ENCODE assay signal across 30 cellular contexts in the genomic region with DNA sequence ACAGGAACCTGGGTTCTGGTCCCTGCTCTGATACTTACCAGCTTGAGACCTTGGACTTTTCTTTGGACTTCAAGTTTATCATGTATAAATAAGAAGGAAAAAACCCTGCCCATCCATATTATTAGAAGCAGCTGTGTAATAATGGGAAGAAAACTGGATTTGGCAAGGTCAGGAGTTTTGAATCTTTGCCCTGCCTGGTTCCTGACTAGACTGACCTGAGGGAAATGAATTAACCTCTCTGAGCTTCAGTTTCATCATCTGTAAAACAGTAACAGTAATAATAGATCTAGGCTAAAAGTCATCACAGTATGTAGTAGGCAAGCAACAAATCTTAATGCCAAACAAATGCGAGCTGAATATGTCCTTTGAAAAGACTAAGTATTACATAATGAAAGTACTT.
"Had no signal": no experiment of that assay in that cellular context is flagged by ENCODE, and none has a peak within 500 bp of the region (broad histone marks: within the 10 kb centered on the region; RNA-seq: fewer than 3 reads in every experiment).

No MANE protein-coding gene starts in this region.

- H3K36me3 Mint-ChIP-seq: activated CD4-positive, alpha-beta memory T cell treated with anti-CD3 and anti-CD28 coated beads for 36 hours; activated CD8-positive, alpha-beta memory T cell treated with anti-CD3 and anti-CD28 coated beads, Interleukin-2, amount 10 ng/mL, durations not matched to agents 7 days and 5 days; activated naive CD4-positive, alpha-beta T cell treated with anti-CD3 and anti-CD28 coated beads, Interleukin-2, amount 50 U/mL, for 24 hours; activated naive CD8-positive, alpha-beta T cell treated with anti-CD3 and anti-CD28 coated beads for 36 hours had no signal

- H3K4me3 Mint-ChIP-seq: activated B cell treated with CpG ODN at 0.5 μM for 24 hours; activated CD4-positive, alpha-beta memory T cell treated with anti-CD3 and anti-CD28 coated beads for 36 hours; activated CD4-positive, alpha-beta T cell treated with anti-CD3 and anti-CD28 coated beads for 36 hours; activated CD4-positive, alpha-beta T cell treated with anti-CD3 and anti-CD28 coated beads, Interleukin-2, amount 10 ng/mL, durations not matched to agents 24 days and 14 days; activated CD8-positive, alpha-beta memory T cell treated with anti-CD3 and anti-CD28 coated beads, Interleukin-2, amount 10 ng/mL, durations not matched to agents 7 days and 5 days; activated CD8-positive, alpha-beta T cell treated with anti-CD3 and anti-CD28 coated beads, Interleukin-2, amount 10 ng/mL, durations not matched to agents 7 days and 5 days; activated naive CD4-positive, alpha-beta T cell treated with anti-CD3 and anti-CD28 coated beads for 36 hours; activated naive CD4-positive, alpha-beta T cell treated with anti-CD3 and anti-CD28 coated beads, Interleukin-2, amount 50 U/mL, for 24 hours; activated naive CD8-positive, alpha-beta T cell treated with anti-CD3 and anti-CD28 coated beads for 36 hours; activated naive CD8-positive, alpha-beta T cell treated with anti-CD3 and anti-CD28 coated beads, Interleukin-2, amount 50 U/mL, for 24 hours; activated T-helper 1 cell treated with anti-CD3 and anti-CD28 coated beads, Interleukin-12 subunit alpha, Interleukin-12 subunit beta, Interleukin-2, Interleukin-4 antibody, amounts not matched to agents 30 ng/mL and 10 ng/mL and 1 ng/mL, durations not matched to agents 14 hours and 24 hours and 36 hours; T-helper 17 cell; T-helper 2 cell treated with Interferon-gamma antibody and Interleukin-4, amounts not matched to agents 5 μg/mL and 100 μg/mL, for 36 hours had no signal

- DNase-seq: activated B cell treated with CpG ODN at 0.5 μM for 24 hours; activated CD4-positive, alpha-beta memory T cell treated with anti-CD3 and anti-CD28 coated beads for 36 hours; activated CD4-positive, alpha-beta T cell treated with anti-CD3 and anti-CD28 coated beads for 36 hours; activated CD4-positive, alpha-beta T cell treated with anti-CD3 and anti-CD28 coated beads, Interleukin-2, amount 10 ng/mL, durations not matched to agents 24 days and 14 days; activated CD8-positive, alpha-beta memory T cell treated with anti-CD3 and anti-CD28 coated beads, Interleukin-2, amount 10 ng/mL, durations not matched to agents 7 days and 5 days; activated CD8-positive, alpha-beta memory T cell treated with anti-CD3 and anti-CD28 coated beads, Interleukin-2, amount 50 U/mL, for 4 hours; activated CD8-positive, alpha-beta T cell treated with anti-CD3 and anti-CD28 coated beads, Interleukin-2, amount 10 ng/mL, durations not matched to agents 7 days and 5 days; activated effector memory CD4-positive, alpha-beta T cell treated with anti-CD3 and anti-CD28 coated beads, Interleukin-2, amount 50 U/mL, for 16 hours; activated naive CD4-positive, alpha-beta T cell treated with anti-CD3 and anti-CD28 coated beads for 36 hours; activated naive CD8-positive, alpha-beta T cell treated with anti-CD3 and anti-CD28 coated beads for 36 hours; activated naive CD8-positive, alpha-beta T cell treated with anti-CD3 and anti-CD28 coated beads, Interleukin-2, amount 50 U/mL, for 24 hours; activated T-cell treated with anti-CD3 and anti-CD28 coated beads, Interleukin-2, amount 50 U/mL, for 1 hour; activated T-cell treated with anti-CD3 and anti-CD28 coated beads, Interleukin-2, amount 50 U/mL, for 48 hours; adrenal gland; amygdala; aorta; body of pancreas; caudate nucleus; cortex of kidney; effector CD8-positive, alpha-beta T cell; glutamatergic neuron; heart left ventricle; T-helper 1 cell; T-helper 17 cell; T1000; WERI-Rb-1 had no signal

- H3K36me3 ChIP-seq: adrenal gland, heart left ventricle, WERI-Rb-1 had no signal

- H3K27me3 ChIP-seq: body of pancreas, heart left ventricle had no signal

- H3K4me1 ChIP-seq: adrenal gland, body of pancreas, heart left ventricle had no signal

- H3K4me1 Mint-ChIP-seq: activated B cell treated with CpG ODN at 0.5 μM for 24 hours; activated CD4-positive, alpha-beta T cell treated with anti-CD3 and anti-CD28 coated beads for 36 hours; activated CD4-positive, alpha-beta T cell treated with anti-CD3 and anti-CD28 coated beads, Interleukin-2, amount 10 ng/mL, durations not matched to agents 24 days and 14 days; activated CD8-positive, alpha-beta memory T cell treated with anti-CD3 and anti-CD28 coated beads, Interleukin-2, amount 10 ng/mL, durations not matched to agents 7 days and 5 days; activated naive CD4-positive, alpha-beta T cell treated with anti-CD3 and anti-CD28 coated beads, Interleukin-2, amount 50 U/mL, for 24 hours; activated naive CD8-positive, alpha-beta T cell treated with anti-CD3 and anti-CD28 coated beads for 36 hours; activated naive CD8-positive, alpha-beta T cell treated with anti-CD3 and anti-CD28 coated beads, Interleukin-2, amount 50 U/mL, for 24 hours; T-helper 17 cell had no signal

- H3K27me3 Mint-ChIP-seq: activated B cell treated with CpG ODN at 0.5 μM for 24 hours; activated CD4-positive, alpha-beta memory T cell treated with anti-CD3 and anti-CD28 coated beads for 36 hours; activated CD4-positive, alpha-beta T cell treated with anti-CD3 and anti-CD28 coated beads for 36 hours; activated CD8-positive, alpha-beta memory T cell treated with anti-CD3 and anti-CD28 coated beads, Interleukin-2, amount 10 ng/mL, durations not matched to agents 7 days and 5 days; activated naive CD4-positive, alpha-beta T cell treated with anti-CD3 and anti-CD28 coated beads, Interleukin-2, amount 50 U/mL, for 24 hours; activated naive CD8-positive, alpha-beta T cell treated with anti-CD3 and anti-CD28 coated beads for 36 hours; activated naive CD8-positive, alpha-beta T cell treated with anti-CD3 and anti-CD28 coated beads, Interleukin-2, amount 50 U/mL, for 24 hours; T-helper 17 cell had no signal

- H3K27ac ChIP-seq: adrenal gland, body of pancreas, heart left ventricle, WERI-Rb-1 had no signal

- H3K9me3 ChIP-seq: adrenal gland, body of pancreas, heart left ventricle had no signal

- H3K4me3 ChIP-seq: adrenal gland, body of pancreas, heart left ventricle had no signal

- H3K9me3 Mint-ChIP-seq: activated CD4-positive, alpha-beta memory T cell treated with anti-CD3 and anti-CD28 coated beads for 36 hours; activated CD4-positive, alpha-beta T cell treated with anti-CD3 and anti-CD28 coated beads, Interleukin-2, amount 10 ng/mL, durations not matched to agents 24 days and 14 days; activated naive CD4-positive, alpha-beta T cell treated with anti-CD3 and anti-CD28 coated beads for 36 hours; activated naive CD4-positive, alpha-beta T cell treated with anti-CD3 and anti-CD28 coated beads, Interleukin-2, amount 50 U/mL, for 24 hours; activated naive CD8-positive, alpha-beta T cell treated with anti-CD3 and anti-CD28 coated beads for 36 hours; activated naive CD8-positive, alpha-beta T cell treated with anti-CD3 and anti-CD28 coated beads, Interleukin-2, amount 50 U/mL, for 24 hours; activated T-helper 1 cell treated with anti-CD3 and anti-CD28 coated beads, Interleukin-12 subunit alpha, Interleukin-12 subunit beta, Interleukin-2, Interleukin-4 antibody, amounts not matched to agents 30 ng/mL and 10 ng/mL and 1 ng/mL, durations not matched to agents 14 hours and 24 hours and 36 hours; activated T-helper 2 cell treated with anti-CD3 and anti-CD28 coated beads, Interferon-gamma antibody, Interleukin-2, Interleukin-4, amounts not matched to agents 10 μg/mL and 5 μg/mL and 100 μg/mL, durations not matched to agents 14 hours and 24 hours and 36 hours; T-helper 2 cell treated with Interferon-gamma antibody and Interleukin-4, amounts not matched to agents 5 μg/mL and 100 μg/mL, for 36 hours had no signal

- H3K27ac Mint-ChIP-seq: activated B cell treated with CpG ODN at 0.5 μM for 24 hours; activated CD4-positive, alpha-beta memory T cell treated with anti-CD3 and anti-CD28 coated beads for 36 hours; activated CD4-positive, alpha-beta T cell treated with anti-CD3 and anti-CD28 coated beads for 36 hours; activated CD4-positive, alpha-beta T cell treated with anti-CD3 and anti-CD28 coated beads, Interleukin-2, amount 10 ng/mL, durations not matched to agents 24 days and 14 days; activated CD8-positive, alpha-beta memory T cell treated with anti-CD3 and anti-CD28 coated beads, Interleukin-2, amount 10 ng/mL, durations not matched to agents 7 days and 5 days; activated CD8-positive, alpha-beta T cell treated with anti-CD3 and anti-CD28 coated beads, Interleukin-2, amount 10 ng/mL, durations not matched to agents 7 days and 5 days; activated naive CD4-positive, alpha-beta T cell treated with anti-CD3 and anti-CD28 coated beads for 36 hours; activated naive CD4-positive, alpha-beta T cell treated with anti-CD3 and anti-CD28 coated beads, Interleukin-2, amount 50 U/mL, for 24 hours; activated naive CD8-positive, alpha-beta T cell treated with anti-CD3 and anti-CD28 coated beads for 36 hours; activated naive CD8-positive, alpha-beta T cell treated with anti-CD3 and anti-CD28 coated beads, Interleukin-2, amount 50 U/mL, for 24 hours; activated T-helper 1 cell treated with anti-CD3 and anti-CD28 coated beads, Interleukin-12 subunit alpha, Interleukin-12 subunit beta, Interleukin-2, Interleukin-4 antibody, amounts not matched to agents 30 ng/mL and 10 ng/mL and 1 ng/mL, durations not matched to agents 14 hours and 24 hours and 36 hours; activated T-helper 2 cell treated with anti-CD3 and anti-CD28 coated beads, Interferon-gamma antibody, Interleukin-2, Interleukin-4, amounts not matched to agents 10 μg/mL and 5 μg/mL and 100 μg/mL, durations not matched to agents 14 hours and 24 hours and 36 hours; T-helper 17 cell; T-helper 2 cell treated with Interferon-gamma antibody and Interleukin-4, amounts not matched to agents 5 μg/mL and 100 μg/mL, for 36 hours had no signal
